ENCODE assay signal across 23 cellular contexts in genomic region chr17:8947201-8947600, GRCh38. TPM values are rescaled to one million over a fixed set of nuclear protein-coding genes. Genes with fewer than 3 reads are reported as not detected.
DNase-seq lines count a peak whose midpoint lies in the region; ATAC-seq and TF ChIP-seq lines count a peak whose summit lies in the region.
"Had no signal": no experiment of that assay in that cellular context is flagged by ENCODE, and none has a peak within 500 bp of the region (broad histone marks: within the 10 kb centered on the region; RNA-seq: fewer than 3 reads in every experiment).

No MANE protein-coding gene starts in this region.

- ATAC-seq in HCT116 = no peak
- no peak for ATAC-seq in naive thymus-derived CD4-positive, alpha-beta T cell
- ATAC-seq: GM12878, HepG2, pancreas, sciatic nerve had no signal

- peak overlapping the region; percentile 18 for H3K4me3 Mint-ChIP-seq in T-helper 1 cell treated with Interleukin-12 subunit alpha and Interleukin-12 subunit beta and Interleukin-4 antibody, amounts not matched to agents 30 μg/mL and 1 μg/mL, for 36 hours
- peak overlapping the region; percentile 2 for H3K4me3 Mint-ChIP-seq in activated naive CD8-positive, alpha-beta T cell
- H3K4me3 Mint-ChIP-seq in naive thymus-derived CD4-positive, alpha-beta T cell = peak overlapping the region in 6 of 10 donors; percentile 0 to 38 (median 10)

- no peak overlapping the region for H3K9ac ChIP-seq in HCT116 (ENCODE audit: low read length)

- H3K4me3 ChIP-seq in HCT116 (replicated peaks in 1 of 2; ENCODE audit: low read depth in 1 of 2, low read length in 2 of 2) = no peak overlapping the region
- no peak overlapping the region for H3K4me3 ChIP-seq in naive thymus-derived CD4-positive, alpha-beta T cell (ENCODE audit: low read length)
- no peak overlapping the region for H3K4me3 ChIP-seq in foreskin fibroblast (ENCODE audit: low read depth in 1 of 2, low read length in 2 of 2)
- H3K4me3 ChIP-seq: GM12878, HAP-1, lung, pancreas, upper lobe of left lung had no signal

- POLR2A ChIA-PET in HCT116 (lab: Charles Lee) = no interaction called here
- POLR2A ChIA-PET in naive thymus-derived CD4-positive, alpha-beta T cell (lab: Charles Lee) = interaction anchor here (0.7 to 10.7 kb wide), 4 partner anchors 11 to 828 kb away, joined by 3 to 116 read pairs (median 8); partner anchors contain the start of gene PIK3R5

- no peak for TF ChIP-seq RAD21 in HCT116 (IDR thresholded peaks at IDR 0.05; ENCODE audit: low read depth)

- no peak for TF ChIP-seq POLR2A in HCT116 (IDR thresholded peaks at IDR 0.05; ENCODE audit: borderline replicate concordance, extremely low read depth, insufficient read depth, insufficient read length)

- no peaks in the 10 kb centered on the region for H3K9me3 ChIP-seq in HCT116 (ENCODE audit: control insufficient read depth in 1 of 2, insufficient read depth in 1 of 2, low read depth in 1 of 2, low read length in 2 of 2)
- H3K9me3 ChIP-seq in naive thymus-derived CD4-positive, alpha-beta T cell (ENCODE audit: control insufficient read depth in 2 of 3, low read length in 3 of 3) = no peaks in the 10 kb centered on the region
- H3K9me3 ChIP-seq: HAP-1, pancreas, upper lobe of left lung had no signal

- no TSS peak for BruUV-seq in HCT116 (replicated peaks; lab: Mats Ljungman, UMichigan)

- H3K27me3 ChIP-seq in HCT116 (ENCODE audit: insufficient read depth, low read length) = peaks cover 13% of the 10 kb centered on the region; the same call in 1 of the 2 replicates
- no peaks in the 10 kb centered on the region for H3K27me3 ChIP-seq in naive thymus-derived CD4-positive, alpha-beta T cell (ENCODE audit: control insufficient read depth in 2 of 2, insufficient read depth in 2 of 2, low read length in 2 of 2)
- H3K27me3 ChIP-seq: pancreas, upper lobe of left lung had no signal

- TF ChIP-seq CTCF in HCT116 (IDR thresholded peaks at IDR 0.05 in 2 of 3, conservative IDR thresholded peaks at IDR 0.05 in 1 of 3; ENCODE audit: borderline replicate concordance in 1 of 3, insufficient read depth in 1 of 3, low read depth in 2 of 3, low read length in 2 of 3) (no peak), foreskin fibroblast (IDR thresholded peaks at IDR 0.05; ENCODE audit: low read depth, low read length) (no peak)

- peak overlapping the region; percentile 53 for H3K27ac Mint-ChIP-seq in T-helper 1 cell treated with Interleukin-12 subunit alpha and Interleukin-12 subunit beta and Interleukin-4 antibody, amounts not matched to agents 30 μg/mL and 1 μg/mL, for 36 hours
- H3K27ac Mint-ChIP-seq in activated naive CD8-positive, alpha-beta T cell = peak overlapping the region; percentile 89
- H3K27ac Mint-ChIP-seq in naive thymus-derived CD4-positive, alpha-beta T cell = peak overlapping the region; percentile 7 to 90 (median 77)

- H3K9me3 Mint-ChIP-seq in T-helper 1 cell treated with Interleukin-12 subunit alpha and Interleukin-12 subunit beta and Interleukin-4 antibody, amounts not matched to agents 30 μg/mL and 1 μg/mL, for 36 hours = peaks cover 26% of the 10 kb centered on the region
- peaks cover 11% of the 10 kb centered on the region for H3K9me3 Mint-ChIP-seq in activated naive CD8-positive, alpha-beta T cell (ENCODE audit: low read depth)
- H3K9me3 Mint-ChIP-seq in naive thymus-derived CD4-positive, alpha-beta T cell = peaks cover 0 to 22% (median 3%) of the 10 kb centered on the region in 11 donors

- H3K27me3 Mint-ChIP-seq in T-helper 1 cell treated with Interleukin-12 subunit alpha and Interleukin-12 subunit beta and Interleukin-4 antibody, amounts not matched to agents 30 μg/mL and 1 μg/mL, for 36 hours (ENCODE audit: low read depth) = no peaks in the 10 kb centered on the region
- H3K27me3 Mint-ChIP-seq in activated naive CD8-positive, alpha-beta T cell = no peaks in the 10 kb centered on the region
- no peaks in the 10 kb centered on the region for H3K27me3 Mint-ChIP-seq in naive thymus-derived CD4-positive, alpha-beta T cell

- no peaks in the 10 kb centered on the region for H3K36me3 ChIP-seq in HCT116 (ENCODE audit: control insufficient read depth in 1 of 2, insufficient read depth in 2 of 2, low read length in 2 of 2)
- peaks cover 9 to 17% (median 13%) of the 10 kb centered on the region in 3 experiments for H3K36me3 ChIP-seq in naive thymus-derived CD4-positive, alpha-beta T cell (ENCODE audit: control insufficient read depth in 2 of 3, insufficient read depth in 3 of 3, low read length in 3 of 3)
- H3K36me3 ChIP-seq: HAP-1, pancreas, upper lobe of left lung had no signal

- no peaks in the 10 kb centered on the region for H3K9me2 ChIP-seq in HCT116 (ENCODE audit: insufficient read depth)

- H3K79me2 ChIP-seq in HCT116 (ENCODE audit: insufficient read depth, low read length) = no peaks in the 10 kb centered on the region

- peaks cover 68% of the 10 kb centered on the region for H3K4me1 Mint-ChIP-seq in T-helper 1 cell treated with Interleukin-12 subunit alpha and Interleukin-12 subunit beta and Interleukin-4 antibody, amounts not matched to agents 30 μg/mL and 1 μg/mL, for 36 hours (ENCODE audit: low read depth)
- H3K4me1 Mint-ChIP-seq in activated naive CD8-positive, alpha-beta T cell (ENCODE audit: low read depth) = peaks cover 87% of the 10 kb centered on the region
- peaks cover 54 to 97% (median 91%) of the 10 kb centered on the region in 7 donors for H3K4me1 Mint-ChIP-seq in naive thymus-derived CD4-positive, alpha-beta T cell

- CTCF ChIA-PET in HCT116 (lab: Charles Lee) = no interaction called here
- CTCF ChIA-PET in naive thymus-derived CD4-positive, alpha-beta T cell (lab: Charles Lee) = no interaction called here

- DNase-seq in T-helper 1 cell (no peak), HCT116 (ENCODE audit: low read depth, low spot score) (peak; percentile 1), foreskin fibroblast (no peak), anterior cingulate cortex (lab: John Stamatoyannopoulos, UW) (no peak), hippocampal formation (lab: John Stamatoyannopoulos, UW) (no peak)
- DNase-seq in naive thymus-derived CD4-positive, alpha-beta T cell = no peak
- DNase-seq: activated CD4-positive, CD25-positive, alpha-beta regulatory T cell; activated naive CD4-positive, alpha-beta T cell; NCI-H1417 treated with DMSO at 0.1 percent for 48 hours; NCI-H69; pancreas; SHP77 treated with DMSO at 0.1 percent for 48 hours; stimulated activated naive CD4-positive, alpha-beta T cell treated with Interleukin-2 at 50 U/mL for 16 hours; upper lobe of left lung had no signal

- H3K4me2 ChIP-seq in HCT116 (ENCODE audit: low read length) = no peak overlapping the region; the same call in 1 of the 2 replicates

- RAD21 ChIA-PET in HCT116 (lab: Charles Lee; ENCODE audit: low non-redundant PET in 1 of 2, low total read pairs in 2 of 2, uncharacterized antibody in 2 of 2, unreplicated experiment in 2 of 2) = no interaction called here

- intact Hi-C loops in HCT116 (cut with micrococcal nuclease) = no loop called here
- intact Hi-C loops in naive thymus-derived CD4-positive, alpha-beta T cell (cut with micrococcal nuclease) = no loop called here

- no peak overlapping the region for H2AFZ ChIP-seq in HCT116 (ENCODE audit: low read depth, low read length, poor library complexity, severe bottlenecking)

- no peaks in the 10 kb centered on the region for H4K20me1 ChIP-seq in HCT116 (ENCODE audit: insufficient read depth)

- H3K4me1 ChIP-seq in HCT116 (ENCODE audit: control insufficient read depth in 1 of 2, insufficient read depth in 2 of 2, low read length in 2 of 2) = peaks cover 0 to 7% of the 10 kb centered on the region in 2 experiments; a peak in 1 of 4 replicates
- H3K4me1 ChIP-seq in naive thymus-derived CD4-positive, alpha-beta T cell (ENCODE audit: control insufficient read depth in 2 of 2, insufficient read depth in 2 of 2, low read length in 2 of 2) = peaks cover 41 to 78% of the 10 kb centered on the region in 2 donors
- H3K4me1 ChIP-seq: HAP-1, pancreas had no signal

- H3K27ac ChIP-seq in HCT116 (ENCODE audit: low read depth, low read length) = no peak overlapping the region
- H3K27ac ChIP-seq in naive thymus-derived CD4-positive, alpha-beta T cell (ENCODE audit: low read depth, low read length) = no peak overlapping the region
- H3K27ac ChIP-seq: 22Rv1, pancreas, upper lobe of left lung had no signal

- H3K36me3 Mint-ChIP-seq in T-helper 1 cell treated with Interleukin-12 subunit alpha and Interleukin-12 subunit beta and Interleukin-4 antibody, amounts not matched to agents 30 μg/mL and 1 μg/mL, for 36 hours (ENCODE audit: low read depth) = peaks cover 61% of the 10 kb centered on the region
- peaks cover 38% of the 10 kb centered on the region for H3K36me3 Mint-ChIP-seq in activated naive CD8-positive, alpha-beta T cell
- peaks cover 18 to 73% (median 53%) of the 10 kb centered on the region in 5 donors for H3K36me3 Mint-ChIP-seq in naive thymus-derived CD4-positive, alpha-beta T cell

TF ChIP-seq in HCT116, 20 proteins besides CTCF, POLR2A, EP300 and RAD21:
- no peak; the same call in 1 of the 2 replicates for TF ChIP-seq FOSL1 (IDR thresholded peaks at IDR 0.05; ENCODE audit: low read depth)
- TF ChIP-seq ZFX (IDR thresholded peaks at IDR 0.05) = no peak

RNA-seq across cellular contexts. Expression of gene PIK3R5, which starts 18.3 kb away (rescaled TPM):
- 2.5 TPM for total RNA-seq in HCT116 (2021; ENCODE audit: unreplicated experiment)
- polyA plus RNA-seq in HCT116 (2012) = 0.78 and 0.99 TPM in 2 replicates
- total RNA-seq in naive thymus-derived CD4-positive, alpha-beta T cell = 100 to 1,000 TPM in 2 of 5 experiments, 10 to 100 TPM in 3; 73.5 to 231 (median 77.6) TPM
- 10 to 100 TPM; 18.0 to 47.6 TPM for polyA plus RNA-seq in naive thymus-derived CD4-positive, alpha-beta T cell
- total RNA-seq: HepG2 had no signal
- polyA plus RNA-seq: HepG2, keratinocyte had no signal

Comparison
In these comparisons a context has a peak if more than half of its experiments do, and no peak if none do; other contexts are left out.
1. RNA of gene PIK3R5, which starts 18.3 kb away (total RNA-seq): 73.5 to 231 TPM in naive thymus-derived CD4-positive, alpha-beta T cell; 2.5 TPM in HCT116 (single experiment); every median in the first group is over 10 times any median in the second.
2. Peak in every context shown above with its lines, with median percentiles within 50 percentile points of each other: H3K27ac Mint-ChIP-seq and H3K4me3 Mint-ChIP-seq.